ENCODE assay signal across 1 cellular context in the genomic region with DNA sequence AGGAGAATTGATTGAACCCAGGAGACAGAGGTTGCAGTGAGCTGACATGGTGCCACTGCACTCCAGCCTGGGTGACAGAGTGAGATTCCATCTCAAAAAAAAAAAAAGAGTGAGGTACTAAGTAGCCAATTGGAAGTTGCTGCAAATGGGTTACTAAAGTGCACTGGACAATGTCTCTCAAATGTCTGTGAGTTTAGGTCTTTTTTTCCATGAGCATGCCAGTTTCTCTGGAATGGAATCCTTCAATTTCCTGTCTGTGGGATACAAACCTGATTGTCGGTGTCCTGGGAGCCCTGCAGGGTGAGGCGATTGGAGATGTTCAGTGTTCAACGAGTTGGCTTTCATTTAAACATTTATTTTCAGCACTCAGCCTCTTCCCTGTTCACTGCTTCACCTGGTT.
TF ChIP-seq lines count a peak whose summit lies in the region.

No MANE protein-coding gene starts in this region.

TF ChIP-seq in IMR-90, 13 proteins besides CTCF, POLR2A, EP300 and RAD21 (continued from another document):
- TF ChIP-seq ELK1 (IDR thresholded peaks at IDR 0.05; ENCODE audit: borderline replicate concordance, low read depth, low read length) = no peak
- no peak for TF ChIP-seq CHD1 (IDR thresholded peaks at IDR 0.05; ENCODE audit: low read depth, low read length)
- TF ChIP-seq, protein P1, sequence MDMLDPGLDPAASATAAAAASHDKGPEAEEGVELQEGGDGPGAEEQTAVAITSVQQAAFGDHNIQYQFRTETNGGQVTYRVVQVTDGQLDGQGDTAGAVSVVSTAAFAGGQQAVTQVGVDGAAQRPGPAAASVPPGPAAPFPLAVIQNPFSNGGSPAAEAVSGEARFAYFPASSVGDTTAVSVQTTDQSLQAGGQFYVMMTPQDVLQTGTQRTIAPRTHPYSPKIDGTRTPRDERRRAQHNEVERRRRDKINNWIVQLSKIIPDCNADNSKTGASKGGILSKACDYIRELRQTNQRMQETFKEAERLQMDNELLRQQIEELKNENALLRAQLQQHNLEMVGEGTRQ (IDR thresholded peaks at IDR 0.05; ENCODE audit: low read depth, low read length) = no peak
- no peak for TF ChIP-seq NFE2L2 (IDR thresholded peaks at IDR 0.05; ENCODE audit: low read depth, low read length)
- TF ChIP-seq FOS (IDR thresholded peaks at IDR 0.05; ENCODE audit: low read depth, low read length) = no peak
